Comparison of ENCODE assay signal across 9 cellular contexts in the genomic region with DNA sequence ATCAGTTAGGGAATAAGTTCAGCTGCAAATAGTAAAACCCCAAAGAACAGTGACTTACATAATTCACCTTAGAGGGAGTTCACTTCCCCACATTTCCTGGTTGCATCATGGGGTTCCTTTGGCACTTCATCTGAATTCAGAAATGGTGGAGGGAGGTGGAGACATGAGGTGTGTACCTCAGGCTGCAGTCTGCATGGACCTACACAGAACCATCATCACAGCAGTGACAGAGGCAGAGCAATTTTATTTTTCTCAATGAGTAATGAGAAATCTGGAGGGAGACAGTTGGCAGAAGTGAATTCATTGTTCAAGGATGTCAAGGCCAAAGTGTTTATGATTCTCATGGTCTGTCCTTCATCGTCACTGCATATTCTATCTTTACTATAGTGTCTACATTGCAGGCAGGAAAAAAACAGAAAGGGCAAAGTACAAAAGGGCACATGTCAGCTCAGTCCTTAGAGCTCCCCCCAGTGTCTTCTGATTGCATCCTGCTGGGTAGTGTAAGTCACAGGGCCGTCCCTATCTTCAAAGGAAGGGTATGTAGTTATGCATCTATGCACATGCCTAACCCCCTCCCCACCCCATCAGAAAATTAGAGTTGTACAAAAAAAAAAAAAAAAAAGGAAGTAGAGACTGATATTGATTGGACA.
DNase-seq lines count a peak whose midpoint lies in the region; ATAC-seq and TF ChIP-seq lines count a peak whose summit lies in the region.
"Had no signal": no experiment of that assay in that cellular context is flagged by ENCODE, and none has a peak within 500 bp of the region (broad histone marks: within the 10 kb centered on the region; RNA-seq: fewer than 3 reads in every experiment).

No MANE protein-coding gene starts in this region.

- peak in 1 of 2 donors; percentile 16 for TF ChIP-seq CTCF in left lung (IDR thresholded peaks at IDR 0.05)
- no peak for TF ChIP-seq CTCF in thyroid gland (IDR thresholded peaks at IDR 0.05)
- TF ChIP-seq CTCF in suprapubic skin (IDR thresholded peaks at IDR 0.05) = no peak

- no peaks in the 10 kb centered on the region for H3K9me3 ChIP-seq in left lung
- H3K9me3 ChIP-seq in thyroid gland = no peaks in the 10 kb centered on the region
- H3K9me3 ChIP-seq in suprapubic skin = no peaks in the 10 kb centered on the region
- H3K9me3 ChIP-seq: SJCRH30 had no signal

- H3K4me3 ChIP-seq in left lung (no peak overlapping the region), thyroid gland (replicated peaks in 1 of 3) (no peak overlapping the region), suprapubic skin (no peak overlapping the region)
- H3K4me3 ChIP-seq: SJCRH30 had no signal

- intact Hi-C loops in left lung (cut with DNase I) = no loop called here
- intact Hi-C loops in thyroid gland (cut with DNase I) = no loop called here

- H3K27me3 ChIP-seq in left lung = no peaks in the 10 kb centered on the region
- H3K27me3 ChIP-seq in thyroid gland = no peaks in the 10 kb centered on the region
- H3K27me3 ChIP-seq in suprapubic skin = no peaks in the 10 kb centered on the region
- H3K27me3 ChIP-seq: SJCRH30 had no signal

- ATAC-seq in GM18858 (IDR thresholded peaks at IDR 0.05; ENCODE audit: unreplicated experiment) (peak; percentile 40), HG03066 (IDR thresholded peaks at IDR 0.05; ENCODE audit: low read depth, unreplicated experiment) (peak; percentile 66), left lung (peak; percentile 64)

- DNase-seq in RPMI7951 (ENCODE audit: low read depth) (peak; percentile 12), left lung (no peak), glomerular visceral epithelial cell (ENCODE audit: extremely low spot score) (no peak), thyroid gland (no peak), suprapubic skin (ENCODE audit: low spot score in 2 of 2) (no peak)
- DNase-seq in stimulated activated naive CD4-positive, alpha-beta T cell treated with Interleukin-2 at 50 U/mL for 16 hours (lab: John Stamatoyannopoulos, UW) = no peak

- no peak for TF ChIP-seq EP300 in suprapubic skin (IDR thresholded peaks at IDR 0.05)

- H3K36me3 ChIP-seq in left lung (no peaks in the 10 kb centered on the region), thyroid gland (no peaks in the 10 kb centered on the region), suprapubic skin (no peaks in the 10 kb centered on the region)
- H3K36me3 ChIP-seq: SJCRH30 had no signal

- H3K4me1 ChIP-seq in left lung (no peaks in the 10 kb centered on the region), thyroid gland (no peaks in the 10 kb centered on the region), suprapubic skin (no peaks in the 10 kb centered on the region)
- H3K4me1 ChIP-seq: SJCRH30 had no signal

- no peak for TF ChIP-seq POLR2A in thyroid gland (IDR thresholded peaks at IDR 0.05)
- TF ChIP-seq POLR2A in suprapubic skin (IDR thresholded peaks at IDR 0.05) = no peak

- no peak overlapping the region for H3K27ac ChIP-seq in left lung
- H3K27ac ChIP-seq in thyroid gland = no peak overlapping the region
- H3K27ac ChIP-seq in suprapubic skin = no peak overlapping the region
- H3K27ac ChIP-seq: SJCRH30 had no signal

- 47 to 68% methylated on average over 2 of the region's 2 CpGs for WGBS in thyroid gland, 2 donors
- 58% methylated on average over 2 of the region's 2 CpGs for WGBS in suprapubic skin
